ENCODE assay signal across 1 cellular context in the genomic region with DNA sequence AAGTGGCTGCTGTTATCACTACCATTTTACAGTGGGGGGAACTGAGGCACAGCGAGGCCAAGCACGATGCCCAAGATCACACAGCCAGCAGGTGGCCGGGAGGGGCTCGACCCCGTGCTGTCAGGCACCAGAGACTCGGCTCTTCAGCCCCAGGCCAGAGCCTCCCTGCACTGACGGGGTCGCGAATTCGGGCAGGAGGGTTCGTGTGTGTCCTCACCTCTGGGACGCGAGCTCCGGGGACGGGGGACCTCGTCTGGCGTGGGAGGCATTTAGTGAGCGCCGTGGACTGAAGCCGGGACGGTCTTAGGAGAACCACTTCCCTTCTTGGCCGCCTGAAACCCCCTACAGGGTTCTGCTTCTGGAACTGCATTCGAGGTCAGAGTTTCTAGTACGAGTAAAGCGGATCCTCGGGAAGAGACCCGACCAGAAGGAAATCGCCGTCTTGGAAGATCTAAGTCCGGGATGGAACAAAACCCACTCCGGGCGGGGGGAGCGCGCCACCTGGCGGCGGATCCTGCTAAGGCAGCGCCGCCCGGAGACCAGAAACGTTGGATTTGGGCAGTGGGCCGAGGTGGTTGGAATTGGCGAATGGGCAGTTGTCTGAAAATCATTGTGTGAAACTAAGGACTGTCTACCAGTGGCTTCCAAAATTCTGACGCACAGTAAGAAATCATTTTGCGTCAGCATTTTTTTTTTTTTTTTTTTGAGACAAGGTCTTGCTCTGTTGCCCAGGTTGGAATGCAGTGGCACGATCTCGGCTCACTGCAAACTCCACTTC.
TF ChIP-seq lines count a peak whose summit lies in the region.

No MANE protein-coding gene starts in this region.

TF ChIP-seq in IMR-90, 13 proteins besides CTCF, POLR2A, EP300 and RAD21:
- TF ChIP-seq MXI1 (IDR thresholded peaks at IDR 0.05; ENCODE audit: borderline replicate concordance, low read depth, low read length): no peak
- peak; percentile 49 for TF ChIP-seq MAZ (IDR thresholded peaks at IDR 0.05; ENCODE audit: borderline replicate concordance, low read depth, low read length)
- TF ChIP-seq, protein P1, sequence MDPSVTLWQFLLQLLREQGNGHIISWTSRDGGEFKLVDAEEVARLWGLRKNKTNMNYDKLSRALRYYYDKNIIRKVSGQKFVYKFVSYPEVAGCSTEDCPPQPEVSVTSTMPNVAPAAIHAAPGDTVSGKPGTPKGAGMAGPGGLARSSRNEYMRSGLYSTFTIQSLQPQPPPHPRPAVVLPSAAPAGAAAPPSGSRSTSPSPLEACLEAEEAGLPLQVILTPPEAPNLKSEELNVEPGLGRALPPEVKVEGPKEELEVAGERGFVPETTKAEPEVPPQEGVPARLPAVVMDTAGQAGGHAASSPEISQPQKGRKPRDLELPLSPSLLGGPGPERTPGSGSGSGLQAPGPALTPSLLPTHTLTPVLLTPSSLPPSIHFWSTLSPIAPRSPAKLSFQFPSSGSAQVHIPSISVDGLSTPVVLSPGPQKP (IDR thresholded peaks at IDR 0.05; ENCODE audit: borderline replicate concordance, low read depth, low read length): no peak
- TF ChIP-seq SMC3 (IDR thresholded peaks at IDR 0.05; ENCODE audit: low read depth, low read length): peak; percentile 94
- TF ChIP-seq RFX5 (IDR thresholded peaks at IDR 0.05; ENCODE audit: low read depth, low read length): no peak
- no peak for TF ChIP-seq CEBPB (IDR thresholded peaks at IDR 0.05; ENCODE audit: low read depth, low read length)
